13 cellular contexts compared by ENCODE assay signal in the genomic region with DNA sequence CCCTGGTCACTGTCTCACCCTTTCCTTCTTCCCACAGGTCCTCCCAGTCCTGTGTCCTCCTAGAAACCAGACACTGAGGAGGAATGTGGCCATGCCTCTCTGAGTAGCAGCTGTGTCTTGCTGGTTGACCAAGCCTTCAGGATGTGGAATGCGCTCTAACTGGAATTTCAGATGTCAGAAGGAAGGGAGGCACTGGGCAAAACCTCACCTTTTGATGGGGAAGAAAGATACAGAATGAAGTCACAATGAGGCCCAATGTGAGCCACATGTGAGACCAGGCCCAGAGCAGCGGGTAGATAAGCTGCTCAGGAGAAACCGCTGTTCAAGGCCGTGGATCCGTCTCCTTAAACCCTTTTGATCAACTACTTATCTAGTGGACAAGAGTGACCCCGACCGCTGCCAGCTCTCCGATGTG. TPM values are rescaled to one million over a fixed set of nuclear protein-coding genes. Genes with fewer than 3 reads are reported as not detected.
DNase-seq lines count a peak whose midpoint lies in the region; ATAC-seq and TF ChIP-seq lines count a peak whose summit lies in the region.
"Had no signal": no experiment of that assay in that cellular context is flagged by ENCODE, and none has a peak within 500 bp of the region (broad histone marks: within the 10 kb centered on the region; RNA-seq: fewer than 3 reads in every experiment).

No MANE protein-coding gene starts in this region.

- intact Hi-C loops in mammary epithelial cell (cut with micrococcal nuclease): no loop called here
- intact Hi-C loops in CD8-positive, alpha-beta T cell (cut with DNase I, micrococcal nuclease): loop anchor here in 1 of 2 experiments (10.0 kb wide), 1 partner anchor 523 kb away; no protein-coding TSS in a partner anchor

- H3K36me3 ChIP-seq in BLaER1 treated with 17β-estradiol and CSF1 and Interleukin-3, amounts not matched to agents 10 nM and 100 nM: no peaks in the 10 kb centered on the region
- H3K36me3 ChIP-seq in Karpas-422 (ENCODE audit: insufficient read depth, low read length): no peaks in the 10 kb centered on the region
- H3K36me3 ChIP-seq in mammary epithelial cell (ENCODE audit: insufficient read depth, low read length): no peaks in the 10 kb centered on the region
- no peaks in the 10 kb centered on the region for H3K36me3 ChIP-seq in CD8-positive, alpha-beta T cell (ENCODE audit: insufficient read depth, low read length)
- H3K36me3 ChIP-seq: brain microvascular endothelial cell had no signal

- H3K27ac ChIP-seq in BLaER1 treated with 17β-estradiol and CSF1 and Interleukin-3, amounts not matched to agents 10 nM and 100 nM: peak overlapping the region in 8 of 11 experiments; percentile 22 to 93 (median 72); a peak in 14 of 22 replicates
- H3K27ac ChIP-seq in Karpas-422 (ENCODE audit: low read length): no peak overlapping the region
- no peak overlapping the region for H3K27ac ChIP-seq in mammary epithelial cell (ENCODE audit: insufficient read depth, low read depth, low read length)
- no peak overlapping the region for H3K27ac ChIP-seq in CD8-positive, alpha-beta T cell (ENCODE audit: low read depth, low read length)
- H3K27ac ChIP-seq: brain microvascular endothelial cell had no signal

- peaks cover 58% of the 10 kb centered on the region for H3K4me1 Mint-ChIP-seq in CD8-positive, alpha-beta T cell (ENCODE audit: low read depth)

- H3K27ac Mint-ChIP-seq in CD8-positive, alpha-beta T cell: no peak overlapping the region
- H3K27ac Mint-ChIP-seq: stimulated activated effector memory CD8-positive, alpha-beta T cell treated with anti-CD3 and anti-CD28 coated beads, Interleukin-12 subunit alpha, Interleukin-12 subunit beta, amount 100 ng/mL, for 72 hours had no signal

- 93% methylated on average over 8 of the region's 8 CpGs for WGBS in mammary epithelial cell (ENCODE audit: low coverage, missing lambda C conversion rate)

- H3K27me3 Mint-ChIP-seq in CD8-positive, alpha-beta T cell (ENCODE audit: low read depth): no peaks in the 10 kb centered on the region

- H3K27me3 ChIP-seq in BLaER1 treated with 17β-estradiol and CSF1 and Interleukin-3, amounts not matched to agents 10 nM and 100 nM: peaks cover 0 to 8% (median 0%) of the 10 kb centered on the region in 11 experiments; a peak in 2 of 22 replicates
- H3K27me3 ChIP-seq in Karpas-422 (ENCODE audit: low read length): no peaks in the 10 kb centered on the region
- H3K27me3 ChIP-seq in mammary epithelial cell (ENCODE audit: insufficient read depth, low read length): no peaks in the 10 kb centered on the region
- H3K27me3 ChIP-seq in CD8-positive, alpha-beta T cell (ENCODE audit: insufficient read depth, low read length): no peaks in the 10 kb centered on the region
- H3K27me3 ChIP-seq: brain microvascular endothelial cell had no signal

- BruUV-seq in mammary epithelial cell (replicated peaks; lab: Mats Ljungman, UMichigan): no TSS peak

- POLR2A ChIA-PET in CD8-positive, alpha-beta T cell (lab: Charles Lee): no interaction called here

- H3K9me3 ChIP-seq in BLaER1 treated with 17β-estradiol and CSF1 and Interleukin-3, amounts not matched to agents 10 nM and 100 nM (replicated peaks in 1 of 11): no peaks in the 10 kb centered on the region; a peak in 1 of 22 replicates
- H3K9me3 ChIP-seq in Karpas-422 (ENCODE audit: low read length): no peaks in the 10 kb centered on the region
- no peaks in the 10 kb centered on the region for H3K9me3 ChIP-seq in mammary epithelial cell (replicated peaks; ENCODE audit: insufficient read depth, low read length)
- H3K9me3 ChIP-seq in CD8-positive, alpha-beta T cell (ENCODE audit: low read length): no peaks in the 10 kb centered on the region

- no peaks in the 10 kb centered on the region for H3K9me2 ChIP-seq in Karpas-422 (replicated peaks; ENCODE audit: insufficient read depth, low read length)

- no peak for ATAC-seq in CD8-positive, alpha-beta T cell
- ATAC-seq: SK-N-SH treated with all-trans-retinoic acid at 6 μM for 48 hours; stimulated activated effector memory CD8-positive, alpha-beta T cell treated with anti-CD3 and anti-CD28 coated beads, Interleukin-12 subunit alpha, Interleukin-12 subunit beta, amount 100 ng/mL, for 72 hours had no signal

- H3K79me2 ChIP-seq in Karpas-422 (ENCODE audit: low read length) (no peaks in the 10 kb centered on the region), mammary epithelial cell (ENCODE audit: insufficient read depth, low read length) (no peaks in the 10 kb centered on the region)

- H3K4me3 ChIP-seq in BLaER1 treated with 17β-estradiol and CSF1 and Interleukin-3, amounts not matched to agents 10 nM and 100 nM: no peak overlapping the region
- H3K4me3 ChIP-seq in Karpas-422 (ENCODE audit: low read length) (no peak overlapping the region), mammary epithelial cell (replicated peaks in 1 of 3; ENCODE audit: insufficient read depth in 1 of 3, low read depth in 2 of 3, low read length in 3 of 3) (no peak overlapping the region)
- no peak overlapping the region for H3K4me3 ChIP-seq in CD8-positive, alpha-beta T cell (ENCODE audit: low read depth, low read length)

- peaks cover 45 to 79% (median 69%) of the 10 kb centered on the region in 10 experiments for H3K4me1 ChIP-seq in BLaER1 treated with 17β-estradiol and CSF1 and Interleukin-3, amounts not matched to agents 10 nM and 100 nM
- H3K4me1 ChIP-seq in Karpas-422 (ENCODE audit: low read length): peaks cover 68% of the 10 kb centered on the region
- H3K4me1 ChIP-seq in mammary epithelial cell (ENCODE audit: insufficient read depth, low read length): peaks cover 31% of the 10 kb centered on the region
- H3K4me1 ChIP-seq in CD8-positive, alpha-beta T cell (ENCODE audit: insufficient read depth, low read length): peaks cover 48% of the 10 kb centered on the region

- no peaks in the 10 kb centered on the region for H3K9me3 Mint-ChIP-seq in CD8-positive, alpha-beta T cell
- H3K9me3 Mint-ChIP-seq: stimulated activated effector memory CD8-positive, alpha-beta T cell treated with anti-CD3 and anti-CD28 coated beads, Interleukin-12 subunit alpha, Interleukin-12 subunit beta, amount 100 ng/mL, for 72 hours had no signal

- CTCF ChIA-PET in mammary epithelial cell (lab: Charles Lee; ENCODE audit: low non-redundant PET): no interaction called here
- CTCF ChIA-PET in CD8-positive, alpha-beta T cell (lab: Charles Lee): no interaction called here

- DNase-seq in Karpas-422 (no peak), mammary epithelial cell (peak; percentile 76), myocyte (ENCODE audit: low read depth) (peak; percentile 91), medulla oblongata (ENCODE audit: extremely low spot score) (no peak), NCI-H2171 (lab: John Stamatoyannopoulos, UW) (no peak)
- DNase-seq in stimulated activated CD4-positive, alpha-beta T cell treated with anti-CD3 and anti-CD28 coated beads, Interleukin-2, amount 100 ng/mL, for 48 hours: no peak
- no peak for DNase-seq in CD8-positive, alpha-beta T cell
- DNase-seq: brain microvascular endothelial cell; NCI-H187; stimulated activated CD4-positive, alpha-beta T cell treated with anti-CD3 and anti-CD28 coated beads, Interleukin-1b, Interleukin-23, amount 100 ng/mL, for 48 hours had no signal

- in situ Hi-C loops in mammary epithelial cell (cut with MboI; ENCODE audit: low sequenced_read_pairs in 2 of 2): no loop called here

- no peak for TF ChIP-seq CTCF in mammary epithelial cell (conservative IDR thresholded peaks at IDR 0.05 in 1 of 2, IDR thresholded peaks at IDR 0.05 in 1 of 2; ENCODE audit: extremely low read depth in 1 of 2, insufficient read depth in 1 of 2, low read depth in 1 of 2, low read length in 2 of 2)
- no peak for TF ChIP-seq CTCF in CD8-positive, alpha-beta T cell (IDR thresholded peaks at IDR 0.05)

- 0 out of 22 replicates have a peak, but pooled peaks cover 0 to 4% (median 0%) of the 10 kb centered on the region in 11 experiments for H4K20me1 ChIP-seq in BLaER1 treated with 17β-estradiol and CSF1 and Interleukin-3, amounts not matched to agents 10 nM and 100 nM
- H4K20me1 ChIP-seq in Karpas-422 (ENCODE audit: insufficient read depth, low read depth, low read length): no peaks in the 10 kb centered on the region
- H4K20me1 ChIP-seq in mammary epithelial cell (ENCODE audit: insufficient read depth, low read length): no peaks in the 10 kb centered on the region

- no peak overlapping the region for H3K4me3 Mint-ChIP-seq in CD8-positive, alpha-beta T cell
- H3K4me3 Mint-ChIP-seq: stimulated activated effector memory CD8-positive, alpha-beta T cell treated with anti-CD3 and anti-CD28 coated beads, Interleukin-12 subunit alpha, Interleukin-12 subunit beta, amount 100 ng/mL, for 72 hours had no signal

- H3K36me3 Mint-ChIP-seq in CD8-positive, alpha-beta T cell: no peaks in the 10 kb centered on the region
- H3K36me3 Mint-ChIP-seq: stimulated activated effector memory CD8-positive, alpha-beta T cell treated with anti-CD3 and anti-CD28 coated beads, Interleukin-12 subunit alpha, Interleukin-12 subunit beta, amount 100 ng/mL, for 72 hours had no signal

- H3K9ac ChIP-seq in BLaER1 treated with 17β-estradiol and CSF1 and Interleukin-3, amounts not matched to agents 10 nM and 100 nM: peak overlapping the region in 1 of 11 experiments; percentile 31; a peak in 1 of 22 replicates
- H3K9ac ChIP-seq in Karpas-422 (ENCODE audit: low read length) (peak overlapping the region; percentile 31; the same call in 1 of the 2 replicates), mammary epithelial cell (ENCODE audit: insufficient read depth, low read length) (no peak overlapping the region)

- dilution Hi-C loops in mammary epithelial cell (cut with HindIII; ENCODE audit: low sequenced_read_pairs): loop anchor here (5.0 kb wide), 1 partner anchor 40 kb away; no protein-coding TSS in a partner anchor

- peak overlapping the region in 10 of 11 experiments; percentile 16 to 97 (median 89); a peak in 18 of 22 replicates for H3K4me2 ChIP-seq in BLaER1 treated with 17β-estradiol and CSF1 and Interleukin-3, amounts not matched to agents 10 nM and 100 nM
- H3K4me2 ChIP-seq in Karpas-422 (ENCODE audit: low read depth, low read length, poor library complexity, severe bottlenecking) (no peak overlapping the region), mammary epithelial cell (ENCODE audit: insufficient read depth, low read depth, low read length) (no peak overlapping the region)

- H2AFZ ChIP-seq in Karpas-422 (ENCODE audit: low read length) (no peak overlapping the region), mammary epithelial cell (ENCODE audit: low read depth, low read length) (no peak overlapping the region)

RNA-seq across cellular contexts. Expression of gene ECHDC3, which starts 54.8 kb away (rescaled TPM):
- total RNA-seq in Karpas-422 (2014; rRNA removed; shearing (Covaris generic); ENCODE audit: low replicate concordance): not detected in 2 replicates
- total RNA-seq in mammary epithelial cell (10 to 100 TPM in 1 of 2 donors, 1 to 10 TPM in 1; 6.9 to 30.8 TPM), myocyte (1.3 and 2.4 TPM in 2 replicates)
- polyA plus RNA-seq in mammary epithelial cell: 9.6 TPM
- not detected for polyA minus RNA-seq in mammary epithelial cell
- 0.74 TPM for polyA plus RNA-seq in myocyte (2012)
- 1 to 10 TPM in 1 of 2 experiments, under 1 TPM in 1; 0.90 to 1.3 TPM for total RNA-seq in CD8-positive, alpha-beta T cell

Comparison
In these comparisons a context has a peak if more than half of its experiments do, and no peak if none do; other contexts are left out.
1. H3K27ac ChIP-seq: peak in BLaER1 treated with 17β-estradiol and CSF1 and Interleukin-3, amounts not matched to agents 10 nM and 100 nM (8 of 11); none in Karpas-422 (single experiment), mammary epithelial cell (single experiment) and CD8-positive, alpha-beta T cell (single experiment).
2. H3K4me2 ChIP-seq: peak in BLaER1 treated with 17β-estradiol and CSF1 and Interleukin-3, amounts not matched to agents 10 nM and 100 nM (10 of 11); none in Karpas-422 (single experiment) and mammary epithelial cell (single experiment).
3. DNase-seq: peak in mammary epithelial cell (single experiment) and myocyte (single experiment); none in Karpas-422 (single experiment), medulla oblongata (single experiment), NCI-H2171 (single experiment), stimulated activated CD4-positive, alpha-beta T cell treated with anti-CD3 and anti-CD28 coated beads, Interleukin-2, amount 100 ng/mL, for 48 hours (0 of 2) and CD8-positive, alpha-beta T cell (0 of 7).